ENCODE assay signal across 9 cellular contexts in genomic region chr3:48564022-48564421, GRCh38. TPM values are rescaled to one million over a fixed set of nuclear protein-coding genes. Genes with fewer than 3 reads are reported as not detected.
A peak's percentile ranks its signal among the peaks of the same experiment; 100 is the strongest.
DNase-seq lines count a peak whose midpoint lies in the region; ATAC-seq and FAIRE-seq lines count a peak whose summit lies in the region.
"Had no signal": no experiment of that assay in that cellular context is flagged by ENCODE, and none has a peak within 500 bp of the region (broad histone marks: within the 10 kb centered on the region; RNA-seq: fewer than 3 reads in every experiment).

No MANE protein-coding gene starts in this region.

- 63 to 77% (median 75%) methylated on average over 10 of the region's 10 CpGs for WGBS in small intestine, 3 donors

- FAIRE-seq in small intestine (lab: Jason Lieb, UNC) = no peak

- no peaks in the 10 kb centered on the region for H3K36me3 ChIP-seq in small intestine (ENCODE audit: control insufficient read depth in 2 of 2, insufficient read depth in 2 of 2, low read length in 2 of 2)

- H3K9me3 ChIP-seq in small intestine (ENCODE audit: control insufficient read depth, low read depth) = no peaks in the 10 kb centered on the region

- ATAC-seq in left cardiac atrium = peak in 1 of 2 donors; percentile 25
- ATAC-seq in GM21825 (IDR thresholded peaks at IDR 0.05; ENCODE audit: unreplicated experiment) = no peak
- ATAC-seq in HG03460 (IDR thresholded peaks at IDR 0.05; ENCODE audit: unreplicated experiment) = no peak

- DNase-seq in left cardiac atrium (peak; percentile 61), cardiac septum (ENCODE audit: low spot score) (no peak), hepatic stellate cell (ENCODE audit: low spot score) (peak; percentile 90), superior temporal gyrus (ENCODE audit: extremely low spot score) (peak; percentile 61), small intestine (no peak)
- DNase-seq in activated CD8-positive, alpha-beta memory T cell treated with anti-CD3 and anti-CD28 coated beads for 24 hours = peak; percentile 72

- H3K27me3 ChIP-seq in small intestine (ENCODE audit: control insufficient read depth in 2 of 2, insufficient read depth in 2 of 2, low read length in 2 of 2) = no peaks in the 10 kb centered on the region

- no peaks in the 10 kb centered on the region for H3K4me1 ChIP-seq in small intestine (ENCODE audit: control insufficient read depth in 2 of 2, insufficient read depth in 1 of 2, low read depth in 1 of 2, low read length in 1 of 2)

- no peak overlapping the region for H3K27ac ChIP-seq in small intestine (ENCODE audit: low read depth in 1 of 2, low read length in 1 of 2)
- H3K27ac ChIP-seq: parathyroid adenoma had no signal

- no peak overlapping the region for H3K4me3 ChIP-seq in small intestine (ENCODE audit: low read depth in 1 of 2, low read length in 2 of 2)

- intact Hi-C loops in left cardiac atrium (cut with DNase I) (no loop called here), cardiac septum (cut with DNase I) (no loop called here)

RNA-seq across cellular contexts. Expression of gene UCN2, which starts 0.4 kb away (rescaled TPM):
- total RNA-seq in left cardiac atrium (not detected), cardiac septum (0.48 TPM)
- polyA plus RNA-seq in small intestine = under 1 TPM in 1 of 3 donors, not detected in 2; 0.13 TPM

RNA-seq across cellular contexts. Expression of gene PFKFB4, which starts 7.4 kb away (rescaled TPM):
- total RNA-seq in left cardiac atrium (1 to 10 TPM; 2.0 to 2.9 TPM), cardiac septum (1.5 TPM)
- 10 to 100 TPM; 11.3 to 44.5 (median 17.0) TPM for polyA plus RNA-seq in small intestine

RNA-seq across cellular contexts. Expression of gene COL7A1, which starts 31.1 kb away (rescaled TPM):
- 1 to 10 TPM; 5.2 to 5.5 TPM for total RNA-seq in left cardiac atrium
- 26.5 TPM for total RNA-seq in cardiac septum
- polyA plus RNA-seq in small intestine = 10 to 100 TPM in 2 of 3 donors, 1 to 10 TPM in 1; 8.0 to 26.7 (median 11.9) TPM

RNA-seq across cellular contexts. Expression of gene UQCRC1, which starts 45.4 kb away (rescaled TPM):
- total RNA-seq in left cardiac atrium (100 to 1,000 TPM; 583 to 651 TPM), cardiac septum (753 TPM)
- polyA plus RNA-seq in small intestine = 100 to 1,000 TPM; 374 to 692 (median 531) TPM

RNA-seq across cellular contexts. Expression of gene TMEM89, which starts 57.5 kb away (rescaled TPM):
- total RNA-seq in left cardiac atrium (not detected), cardiac septum (not detected)
- under 1 TPM in 1 of 3 donors, not detected in 2; 0.21 TPM for polyA plus RNA-seq in small intestine

Comparison
In these comparisons a context has a peak if more than half of its experiments do, and no peak if none do; other contexts are left out.
1. DNase-seq: peak in left cardiac atrium (single experiment), activated CD8-positive, alpha-beta memory T cell treated with anti-CD3 and anti-CD28 coated beads for 24 hours (single experiment), hepatic stellate cell (single experiment) and superior temporal gyrus (single experiment); none in cardiac septum (single experiment) and small intestine (single experiment).